ENCODE assay signal across 10 cellular contexts in the genomic region with DNA sequence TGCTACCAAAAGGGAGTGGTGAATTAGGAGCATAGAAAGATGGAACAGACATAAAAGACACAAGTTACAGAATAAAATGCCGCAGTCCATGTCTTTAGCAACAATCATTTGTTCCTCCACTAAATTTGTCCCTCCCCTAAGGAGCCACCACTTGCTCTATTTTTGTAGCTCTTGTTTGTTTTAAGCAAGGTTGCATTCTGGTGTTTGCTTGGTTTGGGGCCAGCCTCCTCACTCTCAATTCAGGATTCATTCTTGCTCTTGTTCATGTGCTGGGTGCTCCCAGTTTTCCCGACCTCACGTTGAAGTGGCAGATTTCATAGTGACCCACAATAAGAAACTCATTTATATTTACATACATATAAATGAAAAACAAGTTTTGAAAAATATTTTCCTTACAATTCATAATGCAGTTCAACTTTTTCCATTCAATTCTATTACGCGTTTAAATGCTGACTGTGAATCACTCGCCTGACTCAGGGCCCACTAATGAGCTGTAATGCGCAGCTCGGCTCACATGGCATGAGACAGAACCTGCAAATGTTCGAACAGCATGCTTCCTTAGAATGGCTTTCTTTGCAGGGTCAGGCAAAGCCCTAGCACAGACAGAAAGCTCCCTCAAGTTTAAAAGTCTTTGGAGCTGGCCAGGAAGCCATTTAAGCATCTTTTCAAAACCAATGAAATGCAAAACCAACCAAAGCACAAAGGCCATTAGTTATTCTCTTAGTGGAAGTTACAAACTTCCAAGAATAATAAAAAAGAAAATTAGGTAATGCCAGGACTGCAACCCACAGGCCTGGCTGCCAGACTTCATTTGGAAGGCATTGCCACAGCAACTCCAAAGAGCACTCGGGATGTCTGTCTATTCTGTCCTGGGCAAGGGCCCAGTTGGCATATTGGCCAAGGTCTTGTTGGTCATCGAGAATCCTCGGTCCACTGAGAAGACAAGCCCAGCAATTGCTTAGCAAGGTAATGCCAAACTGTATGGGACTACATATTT. TPM values are rescaled to one million over a fixed set of nuclear protein-coding genes. Genes with fewer than 3 reads are reported as not detected.
DNase-seq lines count a peak whose midpoint lies in the region; FAIRE-seq and TF ChIP-seq lines count a peak whose summit lies in the region.
"Had no signal": no experiment of that assay in that cellular context is flagged by ENCODE, and none has a peak within 500 bp of the region (broad histone marks: within the 10 kb centered on the region; RNA-seq: fewer than 3 reads in every experiment).

No MANE protein-coding gene starts in this region.

- peaks cover 33% of the 10 kb centered on the region for H3K4me1 ChIP-seq in BE2C

- in situ Hi-C loops in Caki2 (cut with HindIII; ENCODE audit: low pct_unique_long_range_greater_than_20kb, low sequenced_read_pairs): no loop called here

- DNase-seq in Caki2 (ENCODE audit: low read depth): peak; percentile 58
- peak; percentile 68 for DNase-seq in RCC 7860 (ENCODE audit: low spot score)
- DNase-seq in fibroblast of mammary gland (ENCODE audit: low read depth): peak; percentile 91
- DNase-seq in occipital lobe (lab: John Stamatoyannopoulos, UW): peak; percentile 63
- DNase-seq in activated T-helper 1 cell treated with anti-CD3 and anti-CD28 coated beads, Interleukin-12 subunit alpha, Interleukin-12 subunit beta, Interleukin-2, Interleukin-4 antibody, amounts not matched to agents 30 ng/mL and 10 ng/mL and 1 ng/mL, durations not matched to agents 14 hours and 24 hours and 36 hours (ENCODE audit: low spot score): no peak
- no peak for DNase-seq in NCI-H1694 (lab: John Stamatoyannopoulos, UW)
- DNase-seq in glutamatergic neuron: no peak
- no peak for DNase-seq in BE2C
- DNase-seq: activated T-cell treated with anti-CD3 and anti-CD28 coated beads, Interleukin-2, amount 50 U/mL, for 72 hours had no signal

- no peak for TF ChIP-seq CTCF in fibroblast of mammary gland (conservative IDR thresholded peaks at IDR 0.05; ENCODE audit: control insufficient read depth, insufficient read depth, low read depth, low read length)
- TF ChIP-seq CTCF in glutamatergic neuron (IDR thresholded peaks at IDR 0.05; ENCODE audit: partially characterized antibody, unreplicated experiment): no peak
- TF ChIP-seq CTCF in BE2C (IDR thresholded peaks at IDR 0.05; ENCODE audit: low read depth, low read length): no peak

- intact Hi-C loops in activated T-helper 1 cell treated with anti-CD3 and anti-CD28 coated beads, Interleukin-12 subunit alpha, Interleukin-12 subunit beta, Interleukin-2, Interleukin-4 antibody, amounts not matched to agents 30 ng/mL and 10 ng/mL and 1 ng/mL, durations not matched to agents 14 hours and 24 hours and 36 hours (cut with micrococcal nuclease): no loop called here

- no peak overlapping the region for H3K4me3 Mint-ChIP-seq in activated T-helper 1 cell treated with anti-CD3 and anti-CD28 coated beads, Interleukin-12 subunit alpha, Interleukin-12 subunit beta, Interleukin-2, Interleukin-4 antibody, amounts not matched to agents 30 ng/mL and 10 ng/mL and 1 ng/mL, durations not matched to agents 14 hours and 24 hours and 36 hours
- H3K4me3 Mint-ChIP-seq in glutamatergic neuron (ENCODE audit: unreplicated experiment): no peak overlapping the region
- H3K4me3 Mint-ChIP-seq: activated T-cell treated with anti-CD3 and anti-CD28 coated beads, Interleukin-2, amount 50 U/mL, for 72 hours had no signal

- peaks cover 18% of the 10 kb centered on the region for H3K4me1 Mint-ChIP-seq in activated T-helper 1 cell treated with anti-CD3 and anti-CD28 coated beads, Interleukin-12 subunit alpha, Interleukin-12 subunit beta, Interleukin-2, Interleukin-4 antibody, amounts not matched to agents 30 ng/mL and 10 ng/mL and 1 ng/mL, durations not matched to agents 14 hours and 24 hours and 36 hours (ENCODE audit: low read depth)
- H3K4me1 Mint-ChIP-seq in glutamatergic neuron (ENCODE audit: low read depth, unreplicated experiment): peaks cover 14% of the 10 kb centered on the region

- H3K36me3 Mint-ChIP-seq in activated T-helper 1 cell treated with anti-CD3 and anti-CD28 coated beads, Interleukin-12 subunit alpha, Interleukin-12 subunit beta, Interleukin-2, Interleukin-4 antibody, amounts not matched to agents 30 ng/mL and 10 ng/mL and 1 ng/mL, durations not matched to agents 14 hours and 24 hours and 36 hours (ENCODE audit: low read depth): peaks cover 10% of the 10 kb centered on the region
- H3K36me3 Mint-ChIP-seq in glutamatergic neuron (ENCODE audit: unreplicated experiment): no peaks in the 10 kb centered on the region

- no peaks in the 10 kb centered on the region for H3K27me3 Mint-ChIP-seq in activated T-helper 1 cell treated with anti-CD3 and anti-CD28 coated beads, Interleukin-12 subunit alpha, Interleukin-12 subunit beta, Interleukin-2, Interleukin-4 antibody, amounts not matched to agents 30 ng/mL and 10 ng/mL and 1 ng/mL, durations not matched to agents 14 hours and 24 hours and 36 hours (ENCODE audit: insufficient read depth)
- H3K27me3 Mint-ChIP-seq in glutamatergic neuron (ENCODE audit: unreplicated experiment): peaks cover 1% of the 10 kb centered on the region

- no peaks in the 10 kb centered on the region for H3K27me3 ChIP-seq in BE2C

- no peaks in the 10 kb centered on the region for H3K9me3 ChIP-seq in BE2C

- peaks cover 5% of the 10 kb centered on the region for H3K9me3 Mint-ChIP-seq in activated T-helper 1 cell treated with anti-CD3 and anti-CD28 coated beads, Interleukin-12 subunit alpha, Interleukin-12 subunit beta, Interleukin-2, Interleukin-4 antibody, amounts not matched to agents 30 ng/mL and 10 ng/mL and 1 ng/mL, durations not matched to agents 14 hours and 24 hours and 36 hours
- H3K9me3 Mint-ChIP-seq in glutamatergic neuron (ENCODE audit: unreplicated experiment): peaks cover 1% of the 10 kb centered on the region

- no peaks in the 10 kb centered on the region for H3K36me3 ChIP-seq in BE2C

- no peak overlapping the region for H3K4me3 ChIP-seq in fibroblast of mammary gland (ENCODE audit: control insufficient read depth, low read depth, low read length)
- H3K4me3 ChIP-seq in BE2C (ENCODE audit: low read depth, low read length): no peak overlapping the region
- H3K4me3 ChIP-seq: lung had no signal

- H3K27ac Mint-ChIP-seq in activated T-helper 1 cell treated with anti-CD3 and anti-CD28 coated beads, Interleukin-12 subunit alpha, Interleukin-12 subunit beta, Interleukin-2, Interleukin-4 antibody, amounts not matched to agents 30 ng/mL and 10 ng/mL and 1 ng/mL, durations not matched to agents 14 hours and 24 hours and 36 hours: no peak overlapping the region
- no peak overlapping the region for H3K27ac Mint-ChIP-seq in glutamatergic neuron (ENCODE audit: unreplicated experiment)
- H3K27ac Mint-ChIP-seq: activated T-cell treated with anti-CD3 and anti-CD28 coated beads, Interleukin-2, amount 50 U/mL, for 72 hours had no signal

- peak; percentile 92 for FAIRE-seq in RCC 7860 (lab: Jason Lieb, UNC)

RNA-seq across cellular contexts. Expression of gene RETREG1, which starts 41.7 kb away (rescaled TPM):
- total RNA-seq in Caki2 (2014; rRNA removed; shearing (Covaris generic); ENCODE audit: low replicate concordance): 7.6 and 9.5 TPM in 2 replicates
- total RNA-seq in occipital lobe (71.3 TPM), glutamatergic neuron (ENCODE audit: unreplicated experiment) (6.3 TPM)
- 22.4 and 22.5 TPM in 2 replicates for total RNA-seq in activated T-helper 1 cell treated with anti-CD3 and anti-CD28 coated beads, Interleukin-12 subunit alpha, Interleukin-12 subunit beta, Interleukin-2, Interleukin-4 antibody, amounts not matched to agents 30 ng/mL and 10 ng/mL and 1 ng/mL, durations not matched to agents 14 hours and 24 hours and 36 hours
- 2.9 TPM for polyA plus RNA-seq in BE2C (2012; ENCODE audit: insufficient read depth, insufficient read length, low read depth)

Comparison
In these comparisons a context has a peak if more than half of its experiments do, and no peak if none do; other contexts are left out.
1. DNase-seq: peak in Caki2 (single experiment), RCC 7860 (single experiment), fibroblast of mammary gland (single experiment) and occipital lobe (single experiment); none in activated T-helper 1 cell treated with anti-CD3 and anti-CD28 coated beads, Interleukin-12 subunit alpha, Interleukin-12 subunit beta, Interleukin-2, Interleukin-4 antibody, amounts not matched to agents 30 ng/mL and 10 ng/mL and 1 ng/mL, durations not matched to agents 14 hours and 24 hours and 36 hours (single experiment), NCI-H1694 (single experiment), glutamatergic neuron (single experiment) and BE2C (single experiment).